Comparison of ENCODE assay signal across 8 cellular contexts in genomic region chr6:33317668-33318425, GRCh38. TPM values are rescaled to one million over a fixed set of nuclear protein-coding genes. Genes with fewer than 3 reads are reported as not detected.
A peak's percentile ranks its signal among the peaks of the same experiment; 100 is the strongest.
DNase-seq lines count a peak whose midpoint lies in the region; ATAC-seq, FAIRE-seq and TF ChIP-seq lines count a peak whose summit lies in the region.

Gene ZBTB22 (minus strand): TSS chr6:33317744. CDS start chr6:33316916, 828 bp downstream.

- H3K27ac ChIP-seq in left ventricle myocardium inferior (replicated peaks) (peak within 1 kb of the TSS; percentile 92), prostate gland (peak within 1 kb of the TSS; percentile 88 to 99)

- H3K27ac Mint-ChIP-seq in T-helper 1 cell treated with Interleukin-12 subunit alpha and Interleukin-12 subunit beta and Interleukin-4 antibody, amounts not matched to agents 30 μg/mL and 1 μg/mL, for 36 hours: peak within 1 kb of the TSS; percentile 95

- peak; percentile 43 for TF ChIP-seq POLR2A in prostate gland (IDR thresholded peaks at IDR 0.05)

- peak; percentile 36 for ATAC-seq in HG02852 (IDR thresholded peaks at IDR 0.05; ENCODE audit: unreplicated experiment)

- no peak for FAIRE-seq in urothelium cell line (lab: Jason Lieb, UNC)

- 1% methylated on average over 38 of the region's 45 CpGs for WGBS in prostate gland

- H3K4me3 Mint-ChIP-seq in T-helper 1 cell treated with Interleukin-12 subunit alpha and Interleukin-12 subunit beta and Interleukin-4 antibody, amounts not matched to agents 30 μg/mL and 1 μg/mL, for 36 hours: peak within 1 kb of the TSS; percentile 99

- peak within 1 kb of the TSS; percentile 39 for H3K4me3 ChIP-seq in GM12875 (ENCODE audit: low read depth, low read length)
- peak within 1 kb of the TSS; percentile 74 for H3K4me3 ChIP-seq in left ventricle myocardium inferior
- H3K4me3 ChIP-seq in prostate gland: peak within 1 kb of the TSS; percentile 43 to 44

- H3K4me1 Mint-ChIP-seq in T-helper 1 cell treated with Interleukin-12 subunit alpha and Interleukin-12 subunit beta and Interleukin-4 antibody, amounts not matched to agents 30 μg/mL and 1 μg/mL, for 36 hours (ENCODE audit: low read depth): peaks cover 53% of the 10 kb centered on the region

- peak; percentile 87 for DNase-seq in NCI-H1694 (lab: John Stamatoyannopoulos, UW)
- peak; percentile 53 to 100 (median 98) for DNase-seq in amygdala (lab: John Stamatoyannopoulos, UW)
- peak; percentile 99 for DNase-seq in left ventricle myocardium inferior
- peak; percentile 99 for DNase-seq in prostate gland (ENCODE audit: low spot score)
- peak; percentile 92 for DNase-seq in urothelium cell line (ENCODE audit: low spot score)

- no peak for TF ChIP-seq CTCF in GM12875 (IDR thresholded peaks at IDR 0.05; ENCODE audit: borderline replicate concordance, insufficient read depth, low read depth, low read length)
- no peak for TF ChIP-seq CTCF in left ventricle myocardium inferior (IDR thresholded peaks at IDR 0.05; ENCODE audit: borderline replicate concordance)
- peak in 2 of 4 experiments; percentile 16 to 32 for TF ChIP-seq CTCF in prostate gland (IDR thresholded peaks at IDR 0.05)

- peaks cover 62% of the 10 kb centered on the region for H3K36me3 Mint-ChIP-seq in T-helper 1 cell treated with Interleukin-12 subunit alpha and Interleukin-12 subunit beta and Interleukin-4 antibody, amounts not matched to agents 30 μg/mL and 1 μg/mL, for 36 hours (ENCODE audit: low read depth)

- H3K36me3 ChIP-seq in left ventricle myocardium inferior: peaks cover 32% of the 10 kb centered on the region
- peaks cover 3 to 5% of the 10 kb centered on the region in 2 donors for H3K36me3 ChIP-seq in prostate gland

- H3K9me3 ChIP-seq in left ventricle myocardium inferior (replicated peaks) (no peaks in the 10 kb centered on the region), prostate gland (no peaks in the 10 kb centered on the region)

- intact Hi-C loops in left ventricle myocardium inferior (cut with micrococcal nuclease): no loop called here
- intact Hi-C loops in prostate gland (cut with DNase I): loop anchor here (5.0 kb wide), 1 partner anchor 94 kb away; the partner anchor contains the start of gene PHF1

- H3K27me3 ChIP-seq in left ventricle myocardium inferior (ENCODE audit: low read depth): no peaks in the 10 kb centered on the region
- H3K27me3 ChIP-seq in prostate gland (replicated peaks; ENCODE audit: insufficient read depth): no peaks in the 10 kb centered on the region

- no peaks in the 10 kb centered on the region for H3K27me3 Mint-ChIP-seq in T-helper 1 cell treated with Interleukin-12 subunit alpha and Interleukin-12 subunit beta and Interleukin-4 antibody, amounts not matched to agents 30 μg/mL and 1 μg/mL, for 36 hours (ENCODE audit: low read depth)

- H3K4me1 ChIP-seq in left ventricle myocardium inferior: peaks cover 93% of the 10 kb centered on the region
- peaks cover 18% of the 10 kb centered on the region for H3K4me1 ChIP-seq in prostate gland (replicated peaks)

- H3K9me3 Mint-ChIP-seq in T-helper 1 cell treated with Interleukin-12 subunit alpha and Interleukin-12 subunit beta and Interleukin-4 antibody, amounts not matched to agents 30 μg/mL and 1 μg/mL, for 36 hours: no peaks in the 10 kb centered on the region

RNA-seq across cellular contexts. Expression of gene ZBTB22, which starts in this region (rescaled TPM):
- 13.3 TPM for total RNA-seq in left ventricle myocardium inferior
- 10 to 100 TPM; 25.1 to 27.5 TPM for total RNA-seq in prostate gland

Comparison
In these comparisons a context has a peak if more than half of its experiments do, and no peak if none do; other contexts are left out.
1. Peak in every context shown above with its lines: DNase-seq, ATAC-seq, H3K4me3 ChIP-seq and H3K27ac ChIP-seq.